In the genomic region with DNA sequence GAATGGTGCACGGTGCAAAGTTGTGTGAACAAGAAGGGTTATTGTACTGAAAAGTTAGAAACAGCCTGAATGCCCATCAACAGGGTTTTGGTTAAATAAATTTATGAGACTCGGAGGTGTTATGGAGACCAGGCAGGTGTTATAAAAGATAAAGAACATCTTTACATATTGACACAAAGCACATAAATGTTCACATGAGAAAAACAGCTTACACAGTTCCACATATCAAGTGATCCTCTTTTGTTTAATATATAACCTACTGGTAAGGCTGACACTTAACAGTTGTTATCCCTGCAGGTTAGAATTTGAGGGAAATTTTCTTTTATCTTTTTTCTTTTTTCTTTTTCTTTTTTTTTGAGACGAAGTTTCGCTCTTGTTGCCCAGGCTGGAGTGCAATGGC, we compare ENCODE assay signal across 23 cellular contexts. TPM values are rescaled to one million over a fixed set of nuclear protein-coding genes. Genes with fewer than 3 reads are reported as not detected.
DNase-seq lines count a peak whose midpoint lies in the region; ATAC-seq and TF ChIP-seq lines count a peak whose summit lies in the region.
"Had no signal": no experiment of that assay in that cellular context is flagged by ENCODE, and none has a peak within 500 bp of the region (broad histone marks: within the 10 kb centered on the region; RNA-seq: fewer than 3 reads in every experiment).

No MANE protein-coding gene starts in this region.

- intact Hi-C loops in left colon (cut with DNase I, micrococcal nuclease) = no loop called here

- no peak for TF ChIP-seq CTCF in GM13977 (IDR thresholded peaks at IDR 0.05; ENCODE audit: extremely low read depth, insufficient read depth, missing control alignments)

- peak; percentile 13 for DNase-seq in NCI-H510A treated with DMSO at 0.1 percent for 48 hours (lab: John Stamatoyannopoulos, UW)
- DNase-seq in NCI-H510A (lab: John Stamatoyannopoulos, UW) = no peak
- no peak for DNase-seq in left colon
- DNase-seq in GM13977 (ENCODE audit: low spot score) = no peak
- DNase-seq: 8988T; ACHN; BE2C; C1 segment of cervical spinal cord; CD4-positive, alpha-beta memory T cell; CD4-positive, CD25-positive, alpha-beta regulatory T cell; CD8-positive, alpha-beta memory T cell; COR-L47; DMS 273 treated with DMSO at 0.1 percent for 48 hours; DMS153; DMS79; DND-41; EL; GDM1 had no signal

- ATAC-seq in left colon (peak; percentile 84), HG03565 (IDR thresholded peaks at IDR 0.05; ENCODE audit: unreplicated experiment) (no peak)
- ATAC-seq: GM12878 had no signal

- in situ Hi-C loops in GM13977 (cut with MboI; ENCODE audit: low pct_unique_long_range_greater_than_20kb, low sequenced_read_pairs, unreplicated experiment) = no loop called here

RNA-seq across cellular contexts. Expression of gene ARPC2, which starts 20.0 kb away (rescaled TPM):
- 100 to 1,000 TPM; 304 to 347 TPM for total RNA-seq in left colon

RNA-seq across cellular contexts. Expression of gene CXCR1, which starts 30.2 kb away (rescaled TPM):
- under 1 TPM in 1 of 2 donors, not detected in 1; 0.11 TPM for total RNA-seq in left colon
- total RNA-seq: A673; CD4-positive, alpha-beta memory T cell; CD4-positive, CD25-positive, alpha-beta regulatory T cell; CD8-positive, alpha-beta memory T cell; Daoy; G401; GM12878 had no signal
